ENCODE assay signal across 1 cellular context in the genomic region with DNA sequence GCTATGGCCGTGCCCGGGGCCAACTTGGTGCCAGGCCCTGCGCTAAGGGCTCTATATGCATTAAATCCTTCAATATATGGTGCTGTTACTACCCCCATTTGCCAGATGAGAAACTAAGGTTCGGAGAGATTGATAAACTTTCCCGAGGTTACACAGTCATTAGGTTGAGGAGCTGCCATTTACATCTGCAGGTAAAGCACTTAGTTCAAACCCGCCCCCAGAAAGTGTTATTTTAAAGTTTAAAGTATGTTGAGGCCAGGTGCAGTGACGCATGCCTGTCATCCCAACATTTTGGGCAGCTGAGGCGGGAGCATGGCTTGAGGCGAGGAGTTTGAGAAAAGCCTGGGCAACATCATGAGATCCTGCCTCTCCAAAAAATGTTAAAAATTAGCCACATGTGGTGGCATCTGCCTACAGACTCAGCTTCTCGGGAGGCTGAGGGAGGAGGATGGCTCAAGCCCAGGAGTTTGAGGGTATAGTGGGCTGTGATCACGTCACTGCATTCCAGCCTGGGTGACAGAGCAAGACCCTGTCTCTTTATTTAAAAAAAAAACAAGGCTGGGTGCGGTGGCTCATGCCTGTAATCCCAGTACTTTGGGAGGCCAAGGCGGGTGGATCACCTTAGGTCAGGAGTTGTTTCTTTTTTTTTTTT.
TF ChIP-seq lines count a peak whose summit lies in the region.

No MANE protein-coding gene starts in this region.

TF ChIP-seq in HepG2, 621 proteins besides CTCF, POLR2A, EP300 and RAD21 (continued from another document and continues in another):
- TF ChIP-seq, protein P1, sequence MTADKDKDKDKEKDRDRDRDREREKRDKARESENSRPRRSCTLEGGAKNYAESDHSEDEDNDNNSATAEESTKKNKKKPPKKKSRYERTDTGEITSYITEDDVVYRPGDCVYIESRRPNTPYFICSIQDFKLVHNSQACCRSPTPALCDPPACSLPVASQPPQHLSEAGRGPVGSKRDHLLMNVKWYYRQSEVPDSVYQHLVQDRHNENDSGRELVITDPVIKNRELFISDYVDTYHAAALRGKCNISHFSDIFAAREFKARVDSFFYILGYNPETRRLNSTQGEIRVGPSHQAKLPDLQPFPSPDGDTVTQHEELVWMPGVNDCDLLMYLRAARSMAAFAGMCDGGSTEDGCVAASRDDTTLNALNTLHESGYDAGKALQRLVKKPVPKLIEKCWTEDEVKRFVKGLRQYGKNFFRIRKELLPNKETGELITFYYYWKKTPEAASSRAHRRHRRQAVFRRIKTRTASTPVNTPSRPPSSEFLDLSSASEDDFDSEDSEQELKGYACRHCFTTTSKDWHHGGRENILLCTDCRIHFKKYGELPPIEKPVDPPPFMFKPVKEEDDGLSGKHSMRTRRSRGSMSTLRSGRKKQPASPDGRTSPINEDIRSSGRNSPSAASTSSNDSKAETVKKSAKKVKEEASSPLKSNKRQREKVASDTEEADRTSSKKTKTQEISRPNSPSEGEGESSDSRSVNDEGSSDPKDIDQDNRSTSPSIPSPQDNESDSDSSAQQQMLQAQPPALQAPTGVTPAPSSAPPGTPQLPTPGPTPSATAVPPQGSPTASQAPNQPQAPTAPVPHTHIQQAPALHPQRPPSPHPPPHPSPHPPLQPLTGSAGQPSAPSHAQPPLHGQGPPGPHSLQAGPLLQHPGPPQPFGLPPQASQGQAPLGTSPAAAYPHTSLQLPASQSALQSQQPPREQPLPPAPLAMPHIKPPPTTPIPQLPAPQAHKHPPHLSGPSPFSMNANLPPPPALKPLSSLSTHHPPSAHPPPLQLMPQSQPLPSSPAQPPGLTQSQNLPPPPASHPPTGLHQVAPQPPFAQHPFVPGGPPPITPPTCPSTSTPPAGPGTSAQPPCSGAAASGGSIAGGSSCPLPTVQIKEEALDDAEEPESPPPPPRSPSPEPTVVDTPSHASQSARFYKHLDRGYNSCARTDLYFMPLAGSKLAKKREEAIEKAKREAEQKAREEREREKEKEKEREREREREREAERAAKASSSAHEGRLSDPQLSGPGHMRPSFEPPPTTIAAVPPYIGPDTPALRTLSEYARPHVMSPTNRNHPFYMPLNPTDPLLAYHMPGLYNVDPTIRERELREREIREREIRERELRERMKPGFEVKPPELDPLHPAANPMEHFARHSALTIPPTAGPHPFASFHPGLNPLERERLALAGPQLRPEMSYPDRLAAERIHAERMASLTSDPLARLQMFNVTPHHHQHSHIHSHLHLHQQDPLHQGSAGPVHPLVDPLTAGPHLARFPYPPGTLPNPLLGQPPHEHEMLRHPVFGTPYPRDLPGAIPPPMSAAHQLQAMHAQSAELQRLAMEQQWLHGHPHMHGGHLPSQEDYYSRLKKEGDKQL (CRISPR knock-in tag; IDR thresholded peaks at IDR 0.05; ENCODE audit: low read depth), result no peak
- TF ChIP-seq KDM1A (CRISPR knock-in tag; IDR thresholded peaks at IDR 0.05) (no peak), FOXA1 (IDR thresholded peaks at IDR 0.05) (no peak), FOXA1 (CRISPR knock-in tag; IDR thresholded peaks at IDR 0.05) (no peak), ZNF275 (CRISPR knock-in tag; IDR thresholded peaks at IDR 0.05; ENCODE audit: borderline replicate concordance) (no peak), SMARCE1 (IDR thresholded peaks at IDR 0.05; ENCODE audit: borderline replicate concordance) (no peak), ZSCAN25 (CRISPR knock-in tag; IDR thresholded peaks at IDR 0.05) (no peak), YY1 (IDR thresholded peaks at IDR 0.05; ENCODE audit: insufficient read depth, insufficient replicate concordance, low read depth, low read length) (peak; percentile 1), ZBTB33 (CRISPR knock-in tag; IDR thresholded peaks at IDR 0.05) (no peak), ZIK1 (CRISPR knock-in tag; IDR thresholded peaks at IDR 0.05; ENCODE audit: borderline replicate concordance, low read depth) (no peak), FOXC1 (CRISPR knock-in tag; IDR thresholded peaks at IDR 0.05; ENCODE audit: borderline replicate concordance) (0 out of 2 replicates have a peak, but pooled peaks have one; percentile 7), POLR2G (IDR thresholded peaks at IDR 0.05; ENCODE audit: low read depth, low read length) (no peak), MAZ (IDR thresholded peaks at IDR 0.05; ENCODE audit: borderline replicate concordance, low read depth, low read length) (no peak), MAZ (CRISPR knock-in tag; IDR thresholded peaks at IDR 0.05; ENCODE audit: low read depth) (no peak), KDM2A (CRISPR knock-in tag; IDR thresholded peaks at IDR 0.05; ENCODE audit: borderline replicate concordance, low read depth) (0 out of 2 replicates have a peak, but pooled peaks have one; percentile 5), KMT2B (CRISPR knock-in tag; IDR thresholded peaks at IDR 0.05) (no peak), MZF1 (CRISPR knock-in tag; IDR thresholded peaks at IDR 0.05; ENCODE audit: borderline replicate concordance) (no peak), FIP1L1 (IDR thresholded peaks at IDR 0.05; ENCODE audit: borderline replicate concordance, insufficient read depth, low read depth, low read length) (no peak), BORCS8-MEF2B (CRISPR knock-in tag; IDR thresholded peaks at IDR 0.05) (peak; percentile 9; the same call in 1 of the 2 replicates)
- TF ChIP-seq, protein P2, sequence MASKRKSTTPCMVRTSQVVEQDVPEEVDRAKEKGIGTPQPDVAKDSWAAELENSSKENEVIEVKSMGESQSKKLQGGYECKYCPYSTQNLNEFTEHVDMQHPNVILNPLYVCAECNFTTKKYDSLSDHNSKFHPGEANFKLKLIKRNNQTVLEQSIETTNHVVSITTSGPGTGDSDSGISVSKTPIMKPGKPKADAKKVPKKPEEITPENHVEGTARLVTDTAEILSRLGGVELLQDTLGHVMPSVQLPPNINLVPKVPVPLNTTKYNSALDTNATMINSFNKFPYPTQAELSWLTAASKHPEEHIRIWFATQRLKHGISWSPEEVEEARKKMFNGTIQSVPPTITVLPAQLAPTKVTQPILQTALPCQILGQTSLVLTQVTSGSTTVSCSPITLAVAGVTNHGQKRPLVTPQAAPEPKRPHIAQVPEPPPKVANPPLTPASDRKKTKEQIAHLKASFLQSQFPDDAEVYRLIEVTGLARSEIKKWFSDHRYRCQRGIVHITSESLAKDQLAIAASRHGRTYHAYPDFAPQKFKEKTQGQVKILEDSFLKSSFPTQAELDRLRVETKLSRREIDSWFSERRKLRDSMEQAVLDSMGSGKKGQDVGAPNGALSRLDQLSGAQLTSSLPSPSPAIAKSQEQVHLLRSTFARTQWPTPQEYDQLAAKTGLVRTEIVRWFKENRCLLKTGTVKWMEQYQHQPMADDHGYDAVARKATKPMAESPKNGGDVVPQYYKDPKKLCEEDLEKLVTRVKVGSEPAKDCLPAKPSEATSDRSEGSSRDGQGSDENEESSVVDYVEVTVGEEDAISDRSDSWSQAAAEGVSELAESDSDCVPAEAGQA (IDR thresholded peaks at IDR 0.05; ENCODE audit: low read depth), result no peak
- TF ChIP-seq, protein P2 (CRISPR knock-in tag; IDR thresholded peaks at IDR 0.05; ENCODE audit: borderline replicate concordance), result no peak
- TF ChIP-seq, protein P3, sequence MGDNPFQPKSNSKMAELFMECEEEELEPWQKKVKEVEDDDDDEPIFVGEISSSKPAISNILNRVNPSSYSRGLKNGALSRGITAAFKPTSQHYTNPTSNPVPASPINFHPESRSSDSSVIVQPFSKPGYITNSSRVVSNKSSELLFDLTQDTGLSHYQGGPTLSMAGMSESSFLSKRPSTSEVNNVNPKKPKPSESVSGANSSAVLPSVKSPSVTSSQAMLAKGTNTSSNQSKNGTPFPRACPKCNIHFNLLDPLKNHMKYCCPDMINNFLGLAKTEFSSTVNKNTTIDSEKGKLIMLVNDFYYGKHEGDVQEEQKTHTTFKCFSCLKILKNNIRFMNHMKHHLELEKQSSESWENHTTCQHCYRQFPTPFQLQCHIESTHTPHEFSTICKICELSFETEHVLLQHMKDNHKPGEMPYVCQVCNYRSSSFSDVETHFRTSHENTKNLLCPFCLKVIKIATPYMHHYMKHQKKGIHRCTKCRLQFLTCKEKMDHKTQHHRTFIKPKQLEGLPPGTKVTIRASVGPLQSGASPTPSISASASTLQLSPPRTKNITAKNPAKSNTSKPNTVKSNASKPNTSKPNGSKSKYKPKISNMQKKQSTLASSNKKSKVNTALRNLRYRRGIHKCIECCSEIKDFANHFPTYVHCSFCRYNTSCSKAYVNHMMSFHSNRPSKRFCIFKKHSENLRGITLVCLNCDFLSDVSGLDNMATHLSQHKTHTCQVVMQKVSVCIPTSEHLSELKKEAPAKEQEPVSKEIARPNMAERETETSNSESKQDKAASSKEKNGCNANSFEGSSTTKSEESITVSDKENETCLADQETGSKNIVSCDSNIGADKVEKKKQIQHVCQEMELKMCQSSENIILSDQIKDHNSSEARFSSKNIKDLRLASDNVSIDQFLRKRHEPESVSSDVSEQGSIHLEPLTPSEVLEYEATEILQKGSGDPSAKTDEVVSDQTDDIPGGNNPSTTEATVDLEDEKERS (CRISPR knock-in tag; IDR thresholded peaks at IDR 0.05), result no peak
- TF ChIP-seq, protein P4, sequence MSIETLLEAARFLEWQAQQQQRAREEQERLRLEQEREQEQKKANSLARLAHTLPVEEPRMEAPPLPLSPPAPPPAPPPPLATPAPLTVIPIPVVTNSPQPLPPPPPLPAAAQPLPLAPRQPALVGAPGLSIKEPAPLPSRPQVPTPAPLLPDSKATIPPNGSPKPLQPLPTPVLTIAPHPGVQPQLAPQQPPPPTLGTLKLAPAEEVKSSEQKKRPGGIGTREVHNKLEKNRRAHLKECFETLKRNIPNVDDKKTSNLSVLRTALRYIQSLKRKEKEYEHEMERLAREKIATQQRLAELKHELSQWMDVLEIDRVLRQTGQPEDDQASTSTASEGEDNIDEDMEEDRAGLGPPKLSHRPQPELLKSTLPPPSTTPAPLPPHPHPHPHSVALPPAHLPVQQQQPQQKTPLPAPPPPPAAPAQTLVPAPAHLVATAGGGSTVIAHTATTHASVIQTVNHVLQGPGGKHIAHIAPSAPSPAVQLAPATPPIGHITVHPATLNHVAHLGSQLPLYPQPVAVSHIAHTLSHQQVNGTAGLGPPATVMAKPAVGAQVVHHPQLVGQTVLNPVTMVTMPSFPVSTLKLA (IDR thresholded peaks at IDR 0.05), result no peak
- TF ChIP-seq, protein P5, sequence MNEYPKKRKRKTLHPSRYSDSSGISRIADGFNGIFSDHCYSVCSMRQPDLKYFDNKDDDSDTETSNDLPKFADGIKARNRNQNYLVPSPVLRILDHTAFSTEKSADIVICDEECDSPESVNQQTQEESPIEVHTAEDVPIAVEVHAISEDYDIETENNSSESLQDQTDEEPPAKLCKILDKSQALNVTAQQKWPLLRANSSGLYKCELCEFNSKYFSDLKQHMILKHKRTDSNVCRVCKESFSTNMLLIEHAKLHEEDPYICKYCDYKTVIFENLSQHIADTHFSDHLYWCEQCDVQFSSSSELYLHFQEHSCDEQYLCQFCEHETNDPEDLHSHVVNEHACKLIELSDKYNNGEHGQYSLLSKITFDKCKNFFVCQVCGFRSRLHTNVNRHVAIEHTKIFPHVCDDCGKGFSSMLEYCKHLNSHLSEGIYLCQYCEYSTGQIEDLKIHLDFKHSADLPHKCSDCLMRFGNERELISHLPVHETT (CRISPR knock-in tag; conservative IDR thresholded peaks at IDR 0.05), result no peak
